Comparison of ENCODE assay signal across 21 cellular contexts in genomic region chr1:19893687-19894086, GRCh38. TPM values are rescaled to one million over a fixed set of nuclear protein-coding genes. Genes with fewer than 3 reads are reported as not detected.
DNase-seq lines count a peak whose midpoint lies in the region; ATAC-seq, FAIRE-seq and TF ChIP-seq lines count a peak whose summit lies in the region.
"Had no signal": no experiment of that assay in that cellular context is flagged by ENCODE, and none has a peak within 500 bp of the region (broad histone marks: within the 10 kb centered on the region; RNA-seq: fewer than 3 reads in every experiment).

No MANE protein-coding gene starts in this region.

- peak overlapping the region in 1 of 2 experiments; percentile 53; a peak in 2 of 6 replicates for H3K27ac ChIP-seq in A549
- peak overlapping the region; percentile 61 for H3K27ac ChIP-seq in PC-9
- peak overlapping the region; percentile 23 for H3K27ac ChIP-seq in osteoblast (ENCODE audit: low read depth, low read length)
- H3K27ac ChIP-seq: 22Rv1 had no signal

- TF ChIP-seq CTCF in A549 (IDR thresholded peaks at IDR 0.05) (no peak), PC-9 (conservative IDR thresholded peaks at IDR 0.05) (no peak), osteoblast (IDR thresholded peaks at IDR 0.05; ENCODE audit: extremely low read depth, low read depth, low read length) (no peak), GM10248 (IDR thresholded peaks at IDR 0.05; ENCODE audit: control extremely low read depth, extremely low read depth, low read depth, missing control alignments) (no peak)

- no peak for TF ChIP-seq EP300 in A549 (IDR thresholded peaks at IDR 0.05)

- H2AFZ ChIP-seq in PC-9 (no peak overlapping the region), osteoblast (ENCODE audit: low read length) (no peak overlapping the region)
- H2AFZ ChIP-seq: GM23338 had no signal

- H3K36me3 Mint-ChIP-seq in activated T-cell treated with anti-CD3 and anti-CD28 coated beads, Interleukin-2, amount 50 U/mL, for 72 hours (ENCODE audit: insufficient read depth in 2 of 2) = peaks cover 3 to 9% of the 10 kb centered on the region in 2 donors

- H3K4me2 ChIP-seq in A549 = peak overlapping the region; percentile 2; the same call in 1 of the 3 replicates
- no peak overlapping the region for H3K4me2 ChIP-seq in PC-9
- no peak overlapping the region for H3K4me2 ChIP-seq in osteoblast (ENCODE audit: insufficient read depth, low read length)
- H3K4me2 ChIP-seq: GM23338 had no signal

- TF ChIP-seq RAD21 in A549 (conservative IDR thresholded peaks at IDR 0.05 in 1 of 2, IDR thresholded peaks at IDR 0.05 in 1 of 2) = no peak

- no peak overlapping the region for H3K4me3 Mint-ChIP-seq in activated T-cell treated with anti-CD3 and anti-CD28 coated beads, Interleukin-2, amount 50 U/mL, for 72 hours
- H3K4me3 Mint-ChIP-seq: CD14-positive monocyte, GM23338, H9 had no signal

- no peaks in the 10 kb centered on the region; the same call in 1 of the 2 replicates for H3K36me3 ChIP-seq in PC-9 (ENCODE audit: low read depth)
- peaks cover 57% of the 10 kb centered on the region for H3K36me3 ChIP-seq in osteoblast (ENCODE audit: insufficient read depth, low read length)

- intact Hi-C loops in PC-9 (cut with micrococcal nuclease; ENCODE audit: unreplicated experiment) = no loop called here

- no peak overlapping the region for H3K4me3 ChIP-seq in A549
- no peak overlapping the region for H3K4me3 ChIP-seq in PC-9
- H3K4me3 ChIP-seq in osteoblast (ENCODE audit: insufficient read depth, low read length) = no peak overlapping the region
- H3K4me3 ChIP-seq: GM23338 had no signal

- POLR2A ChIA-PET in A549 (lab: Yijun Ruan, JAX) = interaction anchor here (2.2 kb wide), 1 partner anchor 12 kb away, joined by 10 read pairs; the partner anchor contains the start of gene OTUD3
- POLR2A ChIA-PET in PC-9 (lab: Charles Lee; ENCODE audit: unreplicated experiment) = interaction anchor here (0.6 kb wide), 1 partner anchor 84 kb away, joined by 3 read pairs; no protein-coding TSS in a partner anchor
- POLR2A ChIA-PET in GM10248 (lab: Yijun Ruan, JAX) = no interaction called here

- H3K9me3 ChIP-seq in A549 (no peaks in the 10 kb centered on the region), PC-9 (ENCODE audit: insufficient read depth, low read depth) (no peaks in the 10 kb centered on the region), osteoblast (ENCODE audit: low read depth, low read length) (no peaks in the 10 kb centered on the region)
- H3K9me3 ChIP-seq: BE2C had no signal

- H3K79me2 ChIP-seq in PC-9 (ENCODE audit: low read depth) (peaks cover 27% of the 10 kb centered on the region), osteoblast (ENCODE audit: insufficient read depth, low read length) (peaks cover 63% of the 10 kb centered on the region)

- no peak for ATAC-seq in A549
- no peak for ATAC-seq in activated T-cell treated with anti-CD3 and anti-CD28 coated beads, Interleukin-2, amount 50 U/mL, for 72 hours (replicated peaks in 1 of 2)
- ATAC-seq: GM23338 had no signal

- H3K4me1 ChIP-seq in A549 (peaks cover 19% of the 10 kb centered on the region; the same call in 2 of the 3 replicates), PC-9 (replicated peaks; ENCODE audit: insufficient read depth) (peaks cover 4% of the 10 kb centered on the region; the same call in 1 of the 2 replicates), osteoblast (ENCODE audit: insufficient read depth, low read length) (peaks cover 9% of the 10 kb centered on the region)
- H3K4me1 ChIP-seq: BE2C had no signal

- DNase-seq in NCI-H1092 treated with DMSO at 0.1 percent for 48 hours (lab: John Stamatoyannopoulos, UW) (peak; percentile 19), NCI-H1092 (lab: John Stamatoyannopoulos, UW) (no peak), A549 (ENCODE audit: low read depth in 1 of 2, low spot score in 1 of 2) (no peak), PC-9 (no peak), osteoblast (ENCODE audit: insufficient read length, low spot score, missing footprints) (no peak), GM10248 (ENCODE audit: extremely low spot score) (no peak)
- DNase-seq in activated T-cell treated with anti-CD3 and anti-CD28 coated beads, Interleukin-2, amount 50 U/mL, for 72 hours = no peak
- DNase-seq: ACHN; BE2C; CD8-positive, alpha-beta memory T cell; H9; Karpas-422; NCI-H2081; NCI-H345; NCI-H510A treated with DMSO at 0.1 percent for 48 hours; RPMI8226; SHP77 had no signal

- no peak overlapping the region for H3K27ac Mint-ChIP-seq in activated T-cell treated with anti-CD3 and anti-CD28 coated beads, Interleukin-2, amount 50 U/mL, for 72 hours
- H3K27ac Mint-ChIP-seq: GM23338, H9 had no signal

- TF ChIP-seq POLR2A in A549 (IDR thresholded peaks at IDR 0.05; ENCODE audit: low read length) = no peak

- H3F3A ChIP-seq in PC-9 (ENCODE audit: insufficient read depth, low read depth) = 0 out of 2 replicates have a peak, but pooled peaks cover 4% of the 10 kb centered on the region

- FAIRE-seq in A549 (lab: Jason Lieb, UNC) = no peak

- no peaks in the 10 kb centered on the region for H3K9me2 ChIP-seq in PC-9 (ENCODE audit: insufficient read depth)

- no peaks in the 10 kb centered on the region for H3K27me3 Mint-ChIP-seq in activated T-cell treated with anti-CD3 and anti-CD28 coated beads, Interleukin-2, amount 50 U/mL, for 72 hours (ENCODE audit: low read depth)
- H3K27me3 Mint-ChIP-seq: CD8-positive, alpha-beta memory T cell had no signal

- CTCF ChIA-PET in A549 (lab: Yijun Ruan, JAX) (interaction anchor here (0.8 to 4.2 kb wide), 5 partner anchors 11 to 596 kb away, joined by 3 to 27 read pairs (median 4); partner anchors contain the start of gene OTUD3), PC-9 (lab: Charles Lee) (no interaction called here), GM10248 (lab: Yijun Ruan, JAX) (interaction anchor here (1.1 to 6.4 kb wide), 3 partner anchors 9 to 13 kb away, joined by 3 to 42 read pairs (median 5); partner anchors contain the start of gene OTUD3)

- H3K27me3 ChIP-seq in PC-9 (ENCODE audit: insufficient read depth, low read depth) (no peaks in the 10 kb centered on the region), osteoblast (ENCODE audit: insufficient read depth, low read length) (no peaks in the 10 kb centered on the region)
- H3K27me3 ChIP-seq: BE2C had no signal

- no peaks in the 10 kb centered on the region for H4K20me1 ChIP-seq in PC-9 (ENCODE audit: insufficient read depth)
- peaks cover 23% of the 10 kb centered on the region for H4K20me1 ChIP-seq in osteoblast (ENCODE audit: insufficient read depth, low read length)

- H3K9me3 Mint-ChIP-seq in activated T-cell treated with anti-CD3 and anti-CD28 coated beads, Interleukin-2, amount 50 U/mL, for 72 hours = no peaks in the 10 kb centered on the region
- H3K9me3 Mint-ChIP-seq: CD14-positive monocyte; CD8-positive, alpha-beta memory T cell; GM23338; H9 had no signal

- BruUV-seq in PC-9 (replicated peaks; lab: Mats Ljungman, UMichigan) = no TSS peak

- 92% methylated on average over 3 of the region's 3 CpGs for WGBS in A549 (ENCODE audit: missing lambda C conversion rate)

- H3K4me1 Mint-ChIP-seq in activated T-cell treated with anti-CD3 and anti-CD28 coated beads, Interleukin-2, amount 50 U/mL, for 72 hours (ENCODE audit: low read depth) = peaks cover 2% of the 10 kb centered on the region
- H3K4me1 Mint-ChIP-seq: GM23338, H9 had no signal

TF ChIP-seq in A549, 52 proteins besides CTCF, POLR2A, EP300 and RAD21:
- TF ChIP-seq EHF (CRISPR knock-in tag; IDR thresholded peaks at IDR 0.05) (no peak), ELK1 (IDR thresholded peaks at IDR 0.05; ENCODE audit: low read depth, low read length) (no peak), JUNB (IDR thresholded peaks at IDR 0.05) (no peak)

RNA-seq across cellular contexts. Expression of gene OTUD3, which starts 11.5 kb away (rescaled TPM):
- polyA plus RNA-seq in A549 (2011; rRNA removed) (4.5 and 4.9 TPM in 2 replicates), A549 (2017; fragmentation: RNase III; extraction: RNeasy Plus Mini Kit Qiagen cat#74134 plus additional on column Dnase treatment) (3.1 to 3.6 TPM (median 3.5 TPM) in 3 replicates)
- polyA plus RNA-seq in A549 (2012; cell fraction: cytosol; rRNA removed) = 1.3 and 1.5 TPM in 2 replicates
- 3.3 and 5.5 TPM in 2 replicates for polyA plus RNA-seq in A549 (2012; cell fraction: nucleus; rRNA removed)
- polyA minus RNA-seq in A549 (2011; rRNA and poly(A)+ RNA removed) = 2.9 and 4.7 TPM in 2 replicates
- total RNA-seq in PC-9 (2021) (8.5 and 9.7 TPM in 2 replicates), osteoblast (4.0 and 4.1 TPM in 2 replicates)
- total RNA-seq in activated T-cell treated with anti-CD3 and anti-CD28 coated beads, Interleukin-2, amount 50 U/mL, for 72 hours = 10 to 100 TPM in 1 of 2 donors, 1 to 10 TPM in 1; 9.7 to 10.6 TPM

RNA-seq across cellular contexts. Expression of gene PLA2G2E, which starts 29.7 kb away (rescaled TPM):
- not detected in 2 replicates for polyA plus RNA-seq in A549 (2011; rRNA removed)
- not detected in 2 replicates for polyA plus RNA-seq in A549 (2012; cell fraction: cytosol; rRNA removed)
- polyA plus RNA-seq in A549 (2012; cell fraction: nucleus; rRNA removed) = not detected in 2 replicates
- polyA plus RNA-seq in A549 (2017; fragmentation: RNase III; extraction: RNeasy Plus Mini Kit Qiagen cat#74134 plus additional on column Dnase treatment) = not detected in 3 replicates
- polyA minus RNA-seq in A549 (2011; rRNA and poly(A)+ RNA removed) = not detected in 2 replicates
- total RNA-seq in PC-9 (2021) = not detected in 2 replicates
- total RNA-seq in osteoblast = not detected in 2 replicates
- total RNA-seq in activated T-cell treated with anti-CD3 and anti-CD28 coated beads, Interleukin-2, amount 50 U/mL, for 72 hours = not detected
- total RNA-seq: CD8-positive, alpha-beta memory T cell; GM23338; H9; SK-MEL-5 had no signal
- polyA plus RNA-seq: CD14-positive monocyte; CD8-positive, alpha-beta memory T cell; GM23338 had no signal
